In genomic region chr12:116276433-116277216, GRCh38 we compare ENCODE assay signal across 8 cellular contexts. TPM values are rescaled to one million over a fixed set of nuclear protein-coding genes. Genes with fewer than 3 reads are reported as not detected.
A peak's percentile ranks its signal among the peaks of the same experiment; 100 is the strongest.
DNase-seq lines count a peak whose midpoint lies in the region; ATAC-seq, FAIRE-seq and TF ChIP-seq lines count a peak whose summit lies in the region.

No MANE protein-coding gene starts in this region.

- ATAC-seq in GM21529 (IDR thresholded peaks at IDR 0.05; ENCODE audit: unreplicated experiment) (peak; percentile 18), thoracic aorta (ENCODE audit: insufficient number of reproducible peaks, low FRiP score, low read depth) (no peak)

- H3K27me3 ChIP-seq in neuron (ENCODE audit: insufficient read depth, low read length) (no peaks in the 10 kb centered on the region), thoracic aorta (replicated peaks; ENCODE audit: insufficient read depth) (no peaks in the 10 kb centered on the region)

- peaks cover 22% of the 10 kb centered on the region for H3K4me1 ChIP-seq in neuron (ENCODE audit: insufficient read depth, low read length)
- peaks cover 27 to 43% of the 10 kb centered on the region in 2 donors for H3K4me1 ChIP-seq in thoracic aorta (ENCODE audit: control insufficient read depth in 1 of 2, low read depth in 2 of 2)

- H3K9me3 ChIP-seq in neuron (ENCODE audit: low read length) (no peaks in the 10 kb centered on the region), thoracic aorta (no peaks in the 10 kb centered on the region)

- no peak for FAIRE-seq in frontal cortex (lab: Jason Lieb, UNC)

- no peak for TF ChIP-seq EP300 in Ishikawa (IDR thresholded peaks at IDR 0.05; ENCODE audit: borderline replicate concordance)

- DNase-seq in Caki2 (ENCODE audit: low read depth) = peak; percentile 57
- DNase-seq in SHP77 treated with DMSO at 0.1 percent for 48 hours (lab: John Stamatoyannopoulos, UW) = peak; percentile 44
- peak; percentile 68 for DNase-seq in activated naive CD4-positive, alpha-beta T cell treated with Interleukin-2 at 50 U/mL for 16 hours
- peak; percentile 56 to 62 for DNase-seq in frontal cortex (ENCODE audit: low spot score in 2 of 2)
- peak; percentile 8 for DNase-seq in thoracic aorta (ENCODE audit: low spot score)

- H2AFZ ChIP-seq in neuron (ENCODE audit: low read depth, low read length) = peak overlapping the region; percentile 40

- no peaks in the 10 kb centered on the region for H3K36me3 ChIP-seq in neuron (ENCODE audit: insufficient read depth, low read length)
- H3K36me3 ChIP-seq in thoracic aorta = no peaks in the 10 kb centered on the region

- peak overlapping the region; percentile 83 to 89 for H3K27ac ChIP-seq in thoracic aorta

- in situ Hi-C loops in Caki2 (cut with HindIII; ENCODE audit: low pct_unique_long_range_greater_than_20kb, low sequenced_read_pairs) = no loop called here

- TF ChIP-seq RAD21 in Ishikawa (IDR thresholded peaks at IDR 0.05; ENCODE audit: low read depth) = 0 out of 2 replicates have a peak, but pooled peaks have one; percentile 1

- H3K4me3 ChIP-seq in neuron (ENCODE audit: low read length) (peak overlapping the region; percentile 99), thoracic aorta (peak overlapping the region; percentile 95)

- TF ChIP-seq CTCF in thoracic aorta (IDR thresholded peaks at IDR 0.05) = no peak

TF ChIP-seq in Ishikawa, 13 proteins besides CTCF, POLR2A, EP300 and RAD21:
- TF ChIP-seq MAX (IDR thresholded peaks at IDR 0.05) = no peak; the same call in none of the 2 replicates
- 0 out of 2 replicates have a peak, but pooled peaks have one; percentile 26 for TF ChIP-seq TCF12 (IDR thresholded peaks at IDR 0.05; ENCODE audit: low read depth)
- peak; percentile 58 for TF ChIP-seq NFIC (IDR thresholded peaks at IDR 0.05)
- TF ChIP-seq ZBTB7A (IDR thresholded peaks at IDR 0.05; ENCODE audit: low read depth) = peak; percentile 67

RNA-seq across cellular contexts. Expression of gene MED13L, which starts 0.9 kb away (rescaled TPM):
- 20.1 and 38.7 TPM in 2 replicates for total RNA-seq in Caki2 (2014; rRNA removed; shearing (Covaris generic); ENCODE audit: low replicate concordance)
- total RNA-seq in frontal cortex (164 TPM), thoracic aorta (100 to 1,000 TPM; 186 to 221 TPM)

Comparison
In these comparisons a context has a peak if more than half of its experiments do, and no peak if none do; other contexts are left out.
1. DNase-seq: peak in every context shown above with its lines; median percentile 68 in activated naive CD4-positive, alpha-beta T cell treated with Interleukin-2 at 50 U/mL for 16 hours; 59 in frontal cortex; 57 in Caki2; 44 in SHP77 treated with DMSO at 0.1 percent for 48 hours; 8 in thoracic aorta.